ENCODE assay signal across 1 cellular context in the genomic region with DNA sequence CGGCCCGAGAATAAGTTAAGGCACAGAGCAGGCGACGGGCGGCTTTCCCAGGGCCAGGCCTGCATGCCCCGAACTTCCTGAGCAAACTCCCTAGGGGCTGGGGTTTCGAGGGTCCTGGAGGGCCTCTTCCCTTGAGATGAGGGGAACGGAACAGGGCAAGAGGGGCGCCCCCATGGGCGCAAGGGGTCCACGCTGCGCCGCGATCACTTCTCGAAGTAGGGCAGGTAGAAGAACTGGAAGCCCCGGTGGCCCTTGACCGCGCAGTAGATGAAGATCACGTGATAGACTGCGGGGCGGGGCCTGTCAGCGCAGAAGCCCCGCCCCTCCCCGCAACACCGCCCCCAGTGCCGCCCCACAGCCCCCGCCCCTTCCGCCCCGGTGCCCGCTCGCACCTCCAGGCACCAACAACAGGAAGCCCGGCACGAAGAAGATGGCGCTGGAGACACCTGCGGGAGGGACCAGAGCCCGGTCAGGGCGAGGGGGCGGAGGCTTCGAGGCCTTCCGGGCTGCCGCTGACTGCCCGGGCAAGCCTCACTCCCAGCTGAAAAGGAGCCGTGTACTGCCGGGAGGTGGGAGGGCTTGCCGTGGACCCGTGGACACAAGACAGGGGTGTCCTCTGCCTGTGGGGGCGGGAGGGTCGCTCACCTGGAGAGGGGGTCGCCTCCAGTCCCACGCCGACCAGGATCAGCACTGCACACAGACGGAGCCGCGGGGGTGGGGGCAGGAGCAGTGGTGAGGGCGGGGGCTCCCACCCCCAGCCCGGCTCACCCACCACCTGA.
TF ChIP-seq lines count a peak whose summit lies in the region.

No MANE protein-coding gene starts in this region.

TF ChIP-seq in GM23338, 12 proteins besides CTCF, POLR2A, EP300 and RAD21 (continued from another document):
- TF ChIP-seq, protein P1, sequence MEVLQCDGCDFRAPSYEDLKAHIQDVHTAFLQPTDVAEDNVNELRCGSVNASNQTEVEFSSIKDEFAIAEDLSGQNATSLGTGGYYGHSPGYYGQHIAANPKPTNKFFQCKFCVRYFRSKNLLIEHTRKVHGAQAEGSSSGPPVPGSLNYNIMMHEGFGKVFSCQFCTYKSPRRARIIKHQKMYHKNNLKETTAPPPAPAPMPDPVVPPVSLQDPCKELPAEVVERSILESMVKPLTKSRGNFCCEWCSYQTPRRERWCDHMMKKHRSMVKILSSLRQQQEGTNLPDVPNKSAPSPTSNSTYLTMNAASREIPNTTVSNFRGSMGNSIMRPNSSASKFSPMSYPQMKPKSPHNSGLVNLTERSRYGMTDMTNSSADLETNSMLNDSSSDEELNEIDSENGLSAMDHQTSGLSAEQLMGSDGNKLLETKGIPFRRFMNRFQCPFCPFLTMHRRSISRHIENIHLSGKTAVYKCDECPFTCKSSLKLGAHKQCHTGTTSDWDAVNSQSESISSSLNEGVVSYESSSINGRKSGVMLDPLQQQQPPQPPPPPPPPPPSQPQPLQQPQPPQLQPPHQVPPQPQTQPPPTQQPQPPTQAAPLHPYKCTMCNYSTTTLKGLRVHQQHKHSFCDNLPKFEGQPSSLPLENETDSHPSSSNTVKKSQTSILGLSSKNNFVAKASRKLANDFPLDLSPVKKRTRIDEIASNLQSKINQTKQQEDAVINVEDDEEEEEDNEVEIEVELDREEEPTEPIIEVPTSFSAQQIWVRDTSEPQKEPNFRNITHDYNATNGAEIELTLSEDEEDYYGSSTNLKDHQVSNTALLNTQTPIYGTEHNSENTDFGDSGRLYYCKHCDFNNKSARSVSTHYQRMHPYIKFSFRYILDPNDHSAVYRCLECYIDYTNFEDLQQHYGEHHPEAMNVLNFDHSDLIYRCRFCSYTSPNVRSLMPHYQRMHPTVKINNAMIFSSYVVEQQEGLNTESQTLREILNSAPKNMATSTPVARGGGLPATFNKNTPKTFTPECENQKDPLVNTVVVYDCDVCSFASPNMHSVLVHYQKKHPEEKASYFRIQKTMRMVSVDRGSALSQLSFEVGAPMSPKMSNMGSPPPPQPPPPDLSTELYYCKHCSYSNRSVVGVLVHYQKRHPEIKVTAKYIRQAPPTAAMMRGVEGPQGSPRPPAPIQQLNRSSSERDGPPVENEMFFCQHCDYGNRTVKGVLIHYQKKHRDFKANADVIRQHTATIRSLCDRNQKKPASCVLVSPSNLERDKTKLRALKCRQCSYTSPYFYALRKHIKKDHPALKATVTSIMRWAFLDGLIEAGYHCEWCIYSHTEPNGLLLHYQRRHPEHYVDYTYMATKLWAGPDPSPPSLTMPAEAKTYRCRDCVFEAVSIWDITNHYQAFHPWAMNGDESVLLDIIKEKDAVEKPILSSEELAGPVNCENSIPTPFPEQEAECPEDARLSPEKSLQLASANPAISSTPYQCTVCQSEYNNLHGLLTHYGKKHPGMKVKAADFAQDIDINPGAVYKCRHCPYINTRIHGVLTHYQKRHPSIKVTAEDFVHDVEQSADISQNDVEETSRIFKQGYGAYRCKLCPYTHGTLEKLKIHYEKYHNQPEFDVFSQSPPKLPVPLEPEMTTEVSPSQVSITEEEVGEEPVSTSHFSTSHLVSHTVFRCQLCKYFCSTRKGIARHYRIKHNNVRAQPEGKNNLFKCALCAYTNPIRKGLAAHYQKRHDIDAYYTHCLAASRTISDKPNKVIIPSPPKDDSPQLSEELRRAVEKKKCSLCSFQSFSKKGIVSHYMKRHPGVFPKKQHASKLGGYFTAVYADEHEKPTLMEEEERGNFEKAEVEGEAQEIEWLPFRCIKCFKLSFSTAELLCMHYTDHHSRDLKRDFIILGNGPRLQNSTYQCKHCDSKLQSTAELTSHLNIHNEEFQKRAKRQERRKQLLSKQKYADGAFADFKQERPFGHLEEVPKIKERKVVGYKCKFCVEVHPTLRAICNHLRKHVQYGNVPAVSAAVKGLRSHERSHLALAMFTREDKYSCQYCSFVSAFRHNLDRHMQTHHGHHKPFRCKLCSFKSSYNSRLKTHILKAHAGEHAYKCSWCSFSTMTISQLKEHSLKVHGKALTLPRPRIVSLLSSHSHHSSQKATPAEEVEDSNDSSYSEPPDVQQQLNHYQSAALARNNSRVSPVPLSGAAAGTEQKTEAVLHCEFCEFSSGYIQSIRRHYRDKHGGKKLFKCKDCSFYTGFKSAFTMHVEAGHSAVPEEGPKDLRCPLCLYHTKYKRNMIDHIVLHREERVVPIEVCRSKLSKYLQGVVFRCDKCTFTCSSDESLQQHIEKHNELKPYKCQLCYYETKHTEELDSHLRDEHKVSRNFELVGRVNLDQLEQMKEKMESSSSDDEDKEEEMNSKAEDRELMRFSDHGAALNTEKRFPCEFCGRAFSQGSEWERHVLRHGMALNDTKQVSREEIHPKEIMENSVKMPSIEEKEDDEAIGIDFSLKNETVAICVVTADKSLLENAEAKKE (CRISPR knock-in tag; IDR thresholded peaks at IDR 0.05), result no peak
